14 cellular contexts compared by ENCODE assay signal in the genomic region with DNA sequence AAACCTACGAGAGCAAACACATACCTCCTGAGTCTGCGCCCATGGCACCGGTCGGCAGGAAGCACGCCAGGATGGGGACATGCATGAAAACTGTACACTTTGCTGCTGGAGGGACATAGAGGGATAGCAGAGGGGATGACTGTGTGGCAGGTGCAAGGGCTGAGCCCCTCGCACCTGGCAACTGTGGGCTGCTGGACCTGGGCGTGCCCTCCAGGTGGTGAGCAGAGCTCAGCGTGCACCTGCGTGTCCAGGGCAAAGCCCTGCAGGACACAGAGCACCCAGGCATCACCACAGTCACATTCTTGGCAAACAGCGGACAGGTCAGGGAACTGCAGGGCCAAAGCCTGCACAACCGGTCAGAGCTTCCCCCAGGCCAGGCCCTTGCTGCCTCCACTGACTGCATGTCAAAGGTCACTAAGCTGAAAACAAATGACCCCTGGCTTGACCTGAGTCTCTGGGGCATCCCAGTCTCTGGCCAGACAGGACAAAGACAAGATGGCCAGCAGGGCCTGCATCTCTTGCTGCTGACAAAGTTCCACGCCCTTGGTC. TPM values are rescaled to one million over a fixed set of nuclear protein-coding genes. Genes with fewer than 3 reads are reported as not detected.
"Had no signal": no experiment of that assay in that cellular context is flagged by ENCODE, and none has a peak within 500 bp of the region (broad histone marks: within the 10 kb centered on the region; RNA-seq: fewer than 3 reads in every experiment).

No MANE protein-coding gene starts in this region.

- H3K27ac ChIP-seq: gastrocnemius medialis, heart right ventricle, neutrophil, tibial artery had no signal

- H3K9me3 ChIP-seq: gastrocnemius medialis, heart right ventricle, neutrophil, tibial artery had no signal

- H3K27ac Mint-ChIP-seq: activated CD4-positive, alpha-beta T cell treated with anti-CD3 and anti-CD28 coated beads, Interleukin-2, amount 10 ng/mL, durations not matched to agents 7 days and 5 days; activated naive CD8-positive, alpha-beta T cell treated with anti-CD3 and anti-CD28 coated beads, Interleukin-2, amount 10 ng/mL, durations not matched to agents 7 days and 5 days; dendritic cell treated with granulocyte-macrophage colony-stimulating factor and Interleukin-4, amounts not matched to agents 40 ng/mL and 50 ng/mL, for 4 days; stimulated activated naive B cell treated with anti-CD40 and anti-IgM and Interleukin-4, amounts not matched to agents 10 μg/mL and 1 μg/mL and 100 μg/mL, for 72 hours had no signal

- H3K27me3 Mint-ChIP-seq: activated CD4-positive, alpha-beta T cell treated with anti-CD3 and anti-CD28 coated beads, Interleukin-2, amount 10 ng/mL, durations not matched to agents 7 days and 5 days; activated naive CD8-positive, alpha-beta T cell treated with anti-CD3 and anti-CD28 coated beads, Interleukin-2, amount 10 ng/mL, durations not matched to agents 7 days and 5 days; dendritic cell treated with granulocyte-macrophage colony-stimulating factor and Interleukin-4, amounts not matched to agents 40 ng/mL and 50 ng/mL, for 4 days; effector memory CD8-positive, alpha-beta T cell; stimulated activated naive B cell treated with anti-CD40 and anti-IgM and Interleukin-4, amounts not matched to agents 10 μg/mL and 1 μg/mL and 100 μg/mL, for 72 hours had no signal

- H3K27me3 ChIP-seq: gastrocnemius medialis, heart right ventricle, neutrophil, tibial artery had no signal

- H3K4me3 Mint-ChIP-seq: activated CD4-positive, alpha-beta T cell treated with anti-CD3 and anti-CD28 coated beads, Interleukin-2, amount 10 ng/mL, durations not matched to agents 7 days and 5 days; activated naive CD8-positive, alpha-beta T cell treated with anti-CD3 and anti-CD28 coated beads, Interleukin-2, amount 10 ng/mL, durations not matched to agents 7 days and 5 days; dendritic cell treated with granulocyte-macrophage colony-stimulating factor and Interleukin-4, amounts not matched to agents 40 ng/mL and 50 ng/mL, for 4 days; effector memory CD8-positive, alpha-beta T cell; stimulated activated naive B cell treated with anti-CD40 and anti-IgM and Interleukin-4, amounts not matched to agents 10 μg/mL and 1 μg/mL and 100 μg/mL, for 72 hours had no signal

- ATAC-seq: effector memory CD8-positive, alpha-beta T cell; gastrocnemius medialis; heart right ventricle; left cardiac atrium; stimulated activated naive B cell treated with anti-CD40 and anti-IgM and Interleukin-4, amounts not matched to agents 10 μg/mL and 1 μg/mL and 100 μg/mL, for 72 hours had no signal

- H3K4me3 ChIP-seq: gastrocnemius medialis, heart right ventricle, lung, tibial artery had no signal

- DNase-seq: activated CD4-positive, alpha-beta T cell treated with anti-CD3 and anti-CD28 coated beads, Interleukin-2, amount 10 ng/mL, durations not matched to agents 7 days and 5 days; activated naive CD4-positive, alpha-beta T cell; activated naive CD8-positive, alpha-beta T cell treated with anti-CD3 and anti-CD28 coated beads, Interleukin-2, amount 10 ng/mL, durations not matched to agents 7 days and 5 days; effector memory CD8-positive, alpha-beta T cell; gastrocnemius medialis; left cardiac atrium; stimulated activated CD4-positive, alpha-beta T cell treated with anti-CD3 and anti-CD28 coated beads, Interleukin-4, amount 100 ng/mL, for 1 hour; stimulated activated naive B cell treated with anti-CD40 and anti-IgM and Interleukin-4, amounts not matched to agents 10 μg/mL and 1 μg/mL and 100 μg/mL, for 72 hours; tibial artery had no signal

RNA-seq across cellular contexts. Expression of gene LRRC25, which starts 49.5 kb away (rescaled TPM):
- total RNA-seq: activated CD4-positive, alpha-beta T cell treated with anti-CD3 and anti-CD28 coated beads, Interleukin-2, amount 10 ng/mL, durations not matched to agents 7 days and 5 days; T-helper 2 cell treated with Interferon-gamma antibody and Interleukin-4, amounts not matched to agents 100 ng/mL and 5 ng/mL, for 36 hours had no signal
